14 cellular contexts compared by ENCODE assay signal in genomic region chr15:68977426-68977825, GRCh38. TPM values are rescaled to one million over a fixed set of nuclear protein-coding genes. Genes with fewer than 3 reads are reported as not detected.
DNase-seq lines count a peak whose midpoint lies in the region; ATAC-seq, FAIRE-seq and TF ChIP-seq lines count a peak whose summit lies in the region.
"Not testable (repeated sequence)": the region's sequence is repeated elsewhere in the genome, so short reads cannot be mapped to it uniquely, and the experiment has no call there.
"Had no signal": no experiment of that assay in that cellular context is flagged by ENCODE, and none has a peak within 500 bp of the region (broad histone marks: within the 10 kb centered on the region; RNA-seq: fewer than 3 reads in every experiment).

No MANE protein-coding gene starts in this region.

- CTCF ChIA-PET in K562 (lab: Yijun Ruan, JAX; ENCODE audit: low intra/inter-chr PET ratio), result not testable (repeated sequence)

- H3K27me3 ChIP-seq in K562 (ENCODE audit: control insufficient read depth in 2 of 2, insufficient read depth in 2 of 2, low read length in 2 of 2), result not testable (repeated sequence)

- H2AFZ ChIP-seq in K562 (ENCODE audit: low read depth, low read length), result not testable (repeated sequence)

- not testable (repeated sequence) for H3K9me1 ChIP-seq in K562 (ENCODE audit: control insufficient read depth, insufficient read depth, low read length)

- not testable (repeated sequence) for H3K9me3 ChIP-seq in K562 (replicated peaks; ENCODE audit: control insufficient read depth, insufficient read depth, low read depth, low read length)

- not testable (repeated sequence) for TF ChIP-seq CTCF in K562 (IDR thresholded peaks at IDR 0.05 in 2 of 3, conservative IDR thresholded peaks at IDR 0.05 in 1 of 3; ENCODE audit: insufficient read depth in 2 of 3, low read depth in 1 of 3, low read length in 3 of 3)

- TF ChIP-seq RAD21 in K562 (CRISPR knock-in tag; conservative IDR thresholded peaks at IDR 0.05 in 1 of 2, IDR thresholded peaks at IDR 0.05 in 1 of 2), result not testable (repeated sequence)

- peak; percentile 55 for DNase-seq in NCI-H82 (lab: John Stamatoyannopoulos, UW)
- not testable (repeated sequence) for DNase-seq in K562 (ENCODE audit: extremely low read depth in 1 of 4, low spot score in 3 of 4)

- POLR2A ChIA-PET in K562 (lab: Yijun Ruan, JAX), result not testable (repeated sequence)

- intact Hi-C loops in K562 (cut with micrococcal nuclease), result not testable (repeated sequence)

- 34% methylated on average over 10 of the region's 10 CpGs for WGBS in K562 (ENCODE audit: insufficient coverage, low coverage, missing lambda C conversion rate)

- H3K27ac ChIP-seq in K562 (ENCODE audit: extremely low read depth, low read depth, low read length), result not testable (repeated sequence)

- H3K9ac ChIP-seq in K562 (ENCODE audit: insufficient read depth in 1 of 2, low read depth in 2 of 2, low read length in 2 of 2), result not testable (repeated sequence)

- not testable (repeated sequence) for BruUV-seq in K562 (replicated peaks; lab: Mats Ljungman, UMichigan)

- in situ Hi-C loops in K562 (cut with MboI), result not testable (repeated sequence)

- TF ChIP-seq EP300 in K562 (IDR thresholded peaks at IDR 0.05; ENCODE audit: low read length), result not testable (repeated sequence)

- H3K79me2 ChIP-seq in K562 (ENCODE audit: control insufficient read depth, insufficient read depth, low read length), result not testable (repeated sequence)

- FAIRE-seq in K562 (lab: Jason Lieb, UNC), result not testable (repeated sequence)

- not testable (repeated sequence) for H3K4me1 ChIP-seq in K562 (replicated peaks in 1 of 2; ENCODE audit: control insufficient read depth in 2 of 2, insufficient read depth in 2 of 2, low read length in 2 of 2)

- not testable (repeated sequence) for H3K36me3 ChIP-seq in K562 (ENCODE audit: control insufficient read depth, insufficient read depth, low read length)

- not testable (repeated sequence) for TF ChIP-seq POLR2A in K562 (conservative IDR thresholded peaks at IDR 0.05)

- not testable (repeated sequence) for ATAC-seq in K562

- H3K4me2 ChIP-seq in K562 (ENCODE audit: insufficient read depth, low read length), result not testable (repeated sequence)

- H4K20me1 ChIP-seq in K562 (replicated peaks; ENCODE audit: control insufficient read depth, insufficient read depth, low read length), result not testable (repeated sequence)

- H3K4me3 ChIP-seq in K562, result not testable (repeated sequence)

TF ChIP-seq in K562, 482 proteins besides CTCF, POLR2A, EP300 and RAD21:
- TF ChIP-seq TRIM28 (IDR thresholded peaks at IDR 0.05) (peak; percentile 76), TRIM24 (IDR thresholded peaks at IDR 0.05) (peak in 1 of 2 experiments; percentile 12; a peak in 1 of 4 replicates), CBX3 (IDR thresholded peaks at IDR 0.05; ENCODE audit: borderline replicate concordance in 1 of 2, low read length in 2 of 2) (peak in 1 of 2 experiments; percentile 78; a peak in 2 of 3 replicates)

RNA-seq across cellular contexts. Expression of gene NOX5, which starts 37.1 kb away (rescaled TPM):
- 0.14 and 0.16 TPM in 2 replicates for total RNA-seq in K562 (2011; cell fraction: chromatin; rRNA removed; ENCODE audit: low replicate concordance)
- under 0.01 TPM in 2 replicates for total RNA-seq in K562 (2011; cell fraction: nucleolus; rRNA removed)
- 0.07 and 0.23 TPM in 2 replicates for total RNA-seq in K562 (2011; cell fraction: nucleoplasm; rRNA removed)
- total RNA-seq in K562 (2014; rRNA removed) (not detected in 2 replicates), K562 (2014; rRNA removed; fragmentation: Illumina TruSeq; extraction: Trizol) (not detected in 2 replicates), K562 (2015; rRNA removed; fragmentation: Illumina TruSeq; extraction: Trizol) (not detected in 2 replicates), K562 (2021) (not detected in 2 replicates)
- polyA plus RNA-seq in K562 (2011; rRNA removed) (0.01 and 0.03 TPM in 2 replicates), K562 (2014; fragmentation: Illumina TruSeq; extraction: Trizol) (not detected in 2 replicates), K562 (2014; fragmentation: Nextera tagmentation; extraction: Ambion mirVana) (not detected), K562 (2014; rRNA removed) (not detected in 2 replicates)
- polyA plus RNA-seq in K562 (2011; cell fraction: cytosol; rRNA removed), result 0.04 TPM in 1 of 2 replicates, not detected in the other
- 0.13 and 0.34 TPM in 2 replicates for polyA plus RNA-seq in K562 (2011; cell fraction: nucleus; rRNA removed)
- polyA plus RNA-seq in K562 (2012), result 0.01 and 0.03 TPM in 2 replicates
- polyA minus RNA-seq in K562 (2011; rRNA and poly(A)+ RNA removed), result 0.04 TPM in 1 of 2 replicates, not detected in the other
- polyA minus RNA-seq in K562 (2011; cell fraction: cytosol; rRNA and poly(A)+ RNA removed), result not detected in 2 replicates
- under 0.01 TPM in 1 of 2 replicates, not detected in the other for polyA minus RNA-seq in K562 (2011; cell fraction: nucleus; rRNA and poly(A)+ RNA removed)
- total RNA-seq: A172; A673; CD4-positive, alpha-beta T cell; CD4-positive, CD25-positive, alpha-beta regulatory T cell; CD8-positive, alpha-beta memory T cell; CD8-positive, alpha-beta T cell; Daoy had no signal
- polyA plus RNA-seq: CD14-positive monocyte; CD4-positive, alpha-beta memory T cell; CD4-positive, CD25-positive, alpha-beta regulatory T cell; CD8-positive, alpha-beta memory T cell had no signal

RNA-seq across cellular contexts. Expression of gene SPESP1, which starts 47.1 kb away (rescaled TPM):
- total RNA-seq in K562 (2011; cell fraction: chromatin; rRNA removed; ENCODE audit: low replicate concordance), result not detected in 2 replicates
- total RNA-seq in K562 (2011; cell fraction: nucleolus; rRNA removed), result not detected in 2 replicates
- total RNA-seq in K562 (2011; cell fraction: nucleoplasm; rRNA removed), result not detected in 2 replicates
- total RNA-seq in K562 (2014; rRNA removed), result not detected in 2 replicates
- total RNA-seq in K562 (2014; rRNA removed; fragmentation: Illumina TruSeq; extraction: Trizol), result not detected in 2 replicates
- not detected in 2 replicates for total RNA-seq in K562 (2015; rRNA removed; fragmentation: Illumina TruSeq; extraction: Trizol)
- not detected in 2 replicates for total RNA-seq in K562 (2021)
- not detected in 2 replicates for polyA plus RNA-seq in K562 (2011; rRNA removed)
- polyA plus RNA-seq in K562 (2011; cell fraction: cytosol; rRNA removed), result not detected in 2 replicates
- polyA plus RNA-seq in K562 (2011; cell fraction: nucleus; rRNA removed), result not detected in 2 replicates
- not detected in 2 replicates for polyA plus RNA-seq in K562 (2012)
- polyA plus RNA-seq in K562 (2014; fragmentation: Illumina TruSeq; extraction: Trizol), result not detected in 2 replicates
- polyA plus RNA-seq in K562 (2014; fragmentation: Nextera tagmentation; extraction: Ambion mirVana), result not detected
- not detected in 2 replicates for polyA plus RNA-seq in K562 (2014; rRNA removed)
- not detected in 2 replicates for polyA minus RNA-seq in K562 (2011; rRNA and poly(A)+ RNA removed)
- polyA minus RNA-seq in K562 (2011; cell fraction: cytosol; rRNA and poly(A)+ RNA removed), result not detected in 2 replicates
- polyA minus RNA-seq in K562 (2011; cell fraction: nucleus; rRNA and poly(A)+ RNA removed), result not detected in 2 replicates
- total RNA-seq: A172; A673; Caco-2; Calu3; CD4-positive, alpha-beta T cell; CD4-positive, CD25-positive, alpha-beta regulatory T cell; CD8-positive, alpha-beta T cell; Daoy had no signal
- polyA plus RNA-seq: A549 had no signal
